In the genomic region with DNA sequence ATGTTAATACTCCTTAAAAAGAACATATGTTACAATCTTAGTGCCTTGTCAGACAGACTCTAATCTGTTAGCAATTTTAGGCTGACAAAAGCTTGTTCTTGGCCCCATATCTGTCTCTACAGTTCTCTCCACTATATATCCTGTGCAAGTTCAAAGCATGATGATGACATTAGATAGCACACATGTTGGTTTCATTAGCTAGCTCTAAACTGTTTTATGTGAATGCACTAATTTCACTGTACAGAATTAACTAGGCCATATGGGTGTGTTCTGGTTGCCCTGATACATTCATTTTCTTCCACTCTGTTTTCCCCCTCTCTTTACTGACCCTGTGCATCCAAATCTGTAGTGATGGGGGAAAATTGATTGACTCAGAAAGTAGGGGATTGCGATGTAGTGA, we compare ENCODE assay signal across 30 cellular contexts.
"Had no signal": no experiment of that assay in that cellular context is flagged by ENCODE, and none has a peak within 500 bp of the region (broad histone marks: within the 10 kb centered on the region; RNA-seq: fewer than 3 reads in every experiment).

No MANE protein-coding gene starts in this region.

- H3K4me3 Mint-ChIP-seq: activated CD8-positive, alpha-beta T cell treated with anti-CD3 and anti-CD28 coated beads for 36 hours; activated naive CD4-positive, alpha-beta T cell treated with anti-CD3 and anti-CD28 coated beads, Interleukin-2, amount 50 U/mL, for 24 hours; effector memory CD8-positive, alpha-beta T cell; nephron progenitor cell; WTC11 had no signal

- H3K4me3 ChIP-seq: body of pancreas, cardiac muscle cell, coronary artery, dorsolateral prefrontal cortex, gastroesophageal sphincter, hepatocyte, left ventricle myocardium inferior, lung, ovary, right lobe of liver, thoracic aorta had no signal

- H3K27ac Mint-ChIP-seq: activated CD8-positive, alpha-beta T cell treated with anti-CD3 and anti-CD28 coated beads for 36 hours; activated naive CD4-positive, alpha-beta T cell treated with anti-CD3 and anti-CD28 coated beads, Interleukin-2, amount 50 U/mL, for 24 hours; activated T-helper 2 cell treated with anti-CD3 and anti-CD28 coated beads, Interferon-gamma antibody, Interleukin-2, Interleukin-4, amounts not matched to agents 10 μg/mL and 5 μg/mL and 100 μg/mL, durations not matched to agents 14 hours and 24 hours and 36 hours; effector memory CD8-positive, alpha-beta T cell; nephron progenitor cell; progenitor cell of endocrine pancreas; WTC11 had no signal

- DNase-seq: activated CD4-positive, alpha-beta T cell treated with anti-CD3 and anti-CD28 coated beads for 1 hour; activated CD4-positive, alpha-beta T cell treated with anti-CD3 and anti-CD28 coated beads, Interleukin-2, amount 50 U/mL, for 1 hour; activated CD8-positive, alpha-beta T cell treated with anti-CD3 and anti-CD28 coated beads for 36 hours; activated T-cell treated with anti-CD3 and anti-CD28 coated beads, Interleukin-2, amount 50 U/mL, for 48 hours; anterior cingulate cortex; body of pancreas; cerebellar nuclear complex; dorsolateral prefrontal cortex; effector memory CD8-positive, alpha-beta T cell; erythroblast; islet precursor cell; left ventricle myocardium inferior; nephron progenitor cell; ovary; right lobe of liver; stimulated activated CD4-positive, alpha-beta T cell treated with anti-CD3 and anti-CD28 coated beads, Interleukin-12 subunit alpha, Interleukin-12 subunit beta, amount 100 ng/mL, for 4 hours; stimulated activated CD4-positive, alpha-beta T cell treated with anti-CD3 and anti-CD28 coated beads, Interleukin-4, amount 100 ng/mL, for 1 hour; stimulated activated naive CD8-positive, alpha-beta T cell treated with anti-CD3 and anti-CD28 coated beads, Interleukin-15, Interleukin-2, amounts not matched to agents 100 U/mL and 50 U/mL, for 24 hours; T-helper 2 cell; trophoblast cell had no signal

- H3K4me1 Mint-ChIP-seq: activated naive CD4-positive, alpha-beta T cell treated with anti-CD3 and anti-CD28 coated beads, Interleukin-2, amount 50 U/mL, for 24 hours had no signal

- H3K36me3 Mint-ChIP-seq: activated naive CD4-positive, alpha-beta T cell treated with anti-CD3 and anti-CD28 coated beads, Interleukin-2, amount 50 U/mL, for 24 hours; WTC11 had no signal

- ATAC-seq: activated CD8-positive, alpha-beta T cell treated with anti-CD3 and anti-CD28 coated beads for 36 hours; body of pancreas; effector memory CD8-positive, alpha-beta T cell; gastroesophageal sphincter; right lobe of liver; stimulated activated naive CD8-positive, alpha-beta T cell treated with anti-CD3 and anti-CD28 coated beads, Interleukin-15, Interleukin-2, amounts not matched to agents 100 U/mL and 50 U/mL, for 24 hours; WTC11 had no signal

- H3K27me3 Mint-ChIP-seq: activated naive CD4-positive, alpha-beta T cell treated with anti-CD3 and anti-CD28 coated beads, Interleukin-2, amount 50 U/mL, for 24 hours; effector memory CD8-positive, alpha-beta T cell; progenitor cell of endocrine pancreas had no signal

- H3K9me3 Mint-ChIP-seq: activated CD8-positive, alpha-beta T cell treated with anti-CD3 and anti-CD28 coated beads for 36 hours; activated naive CD4-positive, alpha-beta T cell treated with anti-CD3 and anti-CD28 coated beads, Interleukin-2, amount 50 U/mL, for 24 hours; activated T-helper 2 cell treated with anti-CD3 and anti-CD28 coated beads, Interferon-gamma antibody, Interleukin-2, Interleukin-4, amounts not matched to agents 10 μg/mL and 5 μg/mL and 100 μg/mL, durations not matched to agents 14 hours and 24 hours and 36 hours; nephron progenitor cell; WTC11 had no signal
